In genomic region chr17:82213251-82214011, GRCh38 we compare ENCODE assay signal across 8 cellular contexts. TPM values are rescaled to one million over a fixed set of nuclear protein-coding genes. Genes with fewer than 3 reads are reported as not detected.
DNase-seq lines count a peak whose midpoint lies in the region.

No MANE protein-coding gene starts in this region.

- 8 to 11% methylated on average over 33 to 37 of the region's 37 CpGs for WGBS in esophagus, 2 donors

- H3K9me3 ChIP-seq in esophagus (ENCODE audit: control insufficient read depth in 2 of 2, insufficient read depth in 1 of 2, low read depth in 1 of 2, low read length in 1 of 2) (no peaks in the 10 kb centered on the region), muscle layer of duodenum (ENCODE audit: control insufficient read depth in 1 of 2, low read length in 2 of 2) (no peaks in the 10 kb centered on the region)

- H3K4me1 ChIP-seq in esophagus (ENCODE audit: control insufficient read depth in 2 of 2, insufficient read depth in 2 of 2, low read length in 1 of 2) = peaks cover 16 to 28% of the 10 kb centered on the region in 2 donors
- H3K4me1 ChIP-seq in muscle layer of duodenum (ENCODE audit: control insufficient read depth in 1 of 2, insufficient read depth in 2 of 2, low read length in 2 of 2) = peaks cover 0 to 34% of the 10 kb centered on the region in 2 donors

- peak overlapping the region; percentile 81 to 84 for H3K4me3 ChIP-seq in esophagus (ENCODE audit: low read depth in 1 of 2, low read length in 2 of 2)
- H3K4me3 ChIP-seq in muscle layer of duodenum (ENCODE audit: low read depth in 1 of 2, low read length in 2 of 2) = peak overlapping the region; percentile 44 to 86

- H3K27me3 ChIP-seq in esophagus (ENCODE audit: control insufficient read depth in 1 of 2, insufficient read depth in 2 of 2, low read length in 2 of 2) (no peaks in the 10 kb centered on the region), muscle layer of duodenum (ENCODE audit: low read depth, low read length) (no peaks in the 10 kb centered on the region)

- H3K27ac ChIP-seq in esophagus (ENCODE audit: low read depth in 2 of 2, low read length in 1 of 2) (peak overlapping the region; percentile 47 to 51), muscle layer of duodenum (ENCODE audit: low read length) (no peak overlapping the region)

- no peaks in the 10 kb centered on the region for H3K36me3 ChIP-seq in esophagus (ENCODE audit: control insufficient read depth in 2 of 2, insufficient read depth in 2 of 2, low read length in 1 of 2)
- no peaks in the 10 kb centered on the region for H3K36me3 ChIP-seq in muscle layer of duodenum (ENCODE audit: control insufficient read depth in 1 of 2, insufficient read depth in 2 of 2, low read length in 2 of 2)

- DNase-seq in Daoy (ENCODE audit: low read depth) (peak; percentile 82), HCEC 1CT (peak; percentile 76), NCI-H2227 (lab: John Stamatoyannopoulos, UW; ENCODE audit: unreplicated experiment) (peak; percentile 72), activated T-cell treated with anti-CD3 and anti-CD28 coated beads for 24 hours (ENCODE audit: low read depth) (peak; percentile 61), superior temporal gyrus (ENCODE audit: extremely low spot score) (peak; percentile 62), NCI-H510A treated with DMSO at 0.1 percent for 48 hours (lab: John Stamatoyannopoulos, UW) (no peak)

RNA-seq across cellular contexts. Expression of gene CCDC57, which starts 0.8 kb away (rescaled TPM):
- total RNA-seq in Daoy (2014; rRNA removed; shearing (Covaris generic)) = 7.9 and 36.5 TPM in 2 replicates
- 10 to 100 TPM; 16.3 to 33.7 TPM for polyA plus RNA-seq in esophagus

RNA-seq across cellular contexts. Expression of gene SLC16A3, which starts 15.4 kb away (rescaled TPM):
- total RNA-seq in Daoy (2014; rRNA removed; shearing (Covaris generic)) = 26.7 and 57.7 TPM in 2 replicates
- 10 to 100 TPM; 17.5 to 41.0 TPM for polyA plus RNA-seq in esophagus
